ENCODE assay signal across 12 cellular contexts in genomic region chr1:36217667-36218066, GRCh38. TPM values are rescaled to one million over a fixed set of nuclear protein-coding genes. Genes with fewer than 3 reads are reported as not detected.
DNase-seq lines count a peak whose midpoint lies in the region; ATAC-seq and TF ChIP-seq lines count a peak whose summit lies in the region.
"Had no signal": no experiment of that assay in that cellular context is flagged by ENCODE, and none has a peak within 500 bp of the region (broad histone marks: within the 10 kb centered on the region; RNA-seq: fewer than 3 reads in every experiment).

No MANE protein-coding gene starts in this region.

- H3K4me3 Mint-ChIP-seq in T-helper 17 cell, result no peak overlapping the region
- no peak overlapping the region for H3K4me3 Mint-ChIP-seq in stimulated activated naive B cell treated with anti-CD40 and anti-IgM and Interleukin-4, amounts not matched to agents 10 μg/mL and 1 μg/mL and 100 μg/mL, for 72 hours
- H3K4me3 Mint-ChIP-seq: activated CD8-positive, alpha-beta T cell treated with anti-CD3 and anti-CD28 coated beads for 36 hours; effector memory CD8-positive, alpha-beta T cell; natural killer cell had no signal

- DNase-seq in epithelial cell of esophagus (ENCODE audit: low read depth), result peak; percentile 61
- peak; percentile 67 for DNase-seq in myocyte (ENCODE audit: low read depth)
- no peak for DNase-seq in T-helper 17 cell
- DNase-seq in mucosa of descending colon, result no peak
- no peak for DNase-seq in stimulated activated naive B cell treated with anti-CD40 and anti-IgM and Interleukin-4, amounts not matched to agents 10 μg/mL and 1 μg/mL and 100 μg/mL, for 72 hours
- DNase-seq: activated CD8-positive, alpha-beta T cell treated with anti-CD3 and anti-CD28 coated beads for 36 hours; effector memory CD8-positive, alpha-beta T cell; natural killer cell; NCI-H526 treated with DMSO at 0.1 percent for 48 hours had no signal

- H3K79me2 ChIP-seq in OCI-LY1 (ENCODE audit: insufficient read depth, low read length), result no peaks in the 10 kb centered on the region

- no peaks in the 10 kb centered on the region for H3F3A ChIP-seq in OCI-LY1 (ENCODE audit: insufficient read depth, low read length)

- no peak overlapping the region for H2AFZ ChIP-seq in OCI-LY1 (ENCODE audit: low read length)

- H3K27me3 ChIP-seq in OCI-LY1 (ENCODE audit: insufficient read depth, low read length), result no peaks in the 10 kb centered on the region

- no peak for ATAC-seq in T-helper 17 cell
- ATAC-seq in mucosa of descending colon, result no peak
- no peak for ATAC-seq in stimulated activated naive B cell treated with anti-CD40 and anti-IgM and Interleukin-4, amounts not matched to agents 10 μg/mL and 1 μg/mL and 100 μg/mL, for 72 hours (replicated peaks)
- ATAC-seq in GM18870 (IDR thresholded peaks at IDR 0.05; ENCODE audit: unreplicated experiment), result no peak
- ATAC-seq: activated CD8-positive, alpha-beta T cell treated with anti-CD3 and anti-CD28 coated beads for 36 hours; effector memory CD8-positive, alpha-beta T cell; natural killer cell had no signal

- H3K27ac ChIP-seq in C4-2B (no peak overlapping the region), OCI-LY1 (ENCODE audit: low read depth, low read length, poor library complexity, severe bottlenecking) (no peak overlapping the region)

- H3K4me3 ChIP-seq in OCI-LY1 (ENCODE audit: low read depth, low read length, poor library complexity, severe bottlenecking) (no peak overlapping the region), epithelial cell of esophagus (ENCODE audit: low read length) (no peak overlapping the region), mucosa of descending colon (no peak overlapping the region)

- no peaks in the 10 kb centered on the region for H3K9me2 ChIP-seq in OCI-LY1 (ENCODE audit: low read depth, low read length)

- H3K4me2 ChIP-seq in OCI-LY1 (ENCODE audit: low read length), result no peak overlapping the region

- H4K20me1 ChIP-seq in OCI-LY1 (ENCODE audit: insufficient read depth, low read length), result no peaks in the 10 kb centered on the region

- H3K4me1 ChIP-seq in OCI-LY1 (ENCODE audit: insufficient read depth, low read length, severe bottlenecking) (peaks cover 7% of the 10 kb centered on the region), mucosa of descending colon (ENCODE audit: low read depth) (peaks cover 3% of the 10 kb centered on the region)

- intact Hi-C loops in mucosa of descending colon (cut with DNase I, micrococcal nuclease), result no loop called here

- peaks cover 10% of the 10 kb centered on the region for H3K4me1 Mint-ChIP-seq in T-helper 17 cell
- peaks cover 4 to 5% of the 10 kb centered on the region in 2 donors for H3K4me1 Mint-ChIP-seq in stimulated activated naive B cell treated with anti-CD40 and anti-IgM and Interleukin-4, amounts not matched to agents 10 μg/mL and 1 μg/mL and 100 μg/mL, for 72 hours

- H3K36me3 ChIP-seq in OCI-LY1 (ENCODE audit: insufficient read depth, low read length), result no peaks in the 10 kb centered on the region
- no peaks in the 10 kb centered on the region for H3K36me3 ChIP-seq in mucosa of descending colon (ENCODE audit: low read depth)

- H3K9ac ChIP-seq in OCI-LY1 (ENCODE audit: low read length), result no peak overlapping the region

- TF ChIP-seq CTCF in C4-2B (conservative IDR thresholded peaks at IDR 0.05) (peak; percentile 47), OCI-LY1 (IDR thresholded peaks at IDR 0.05; ENCODE audit: low read length) (peak; percentile 29; the same call in 1 of the 2 replicates), epithelial cell of esophagus (IDR thresholded peaks at IDR 0.05; ENCODE audit: insufficient read depth, low read depth, low read length, missing control alignments) (peak; percentile 52), mucosa of descending colon (IDR thresholded peaks at IDR 0.05) (no peak)

- H3K27me3 Mint-ChIP-seq in T-helper 17 cell, result no peaks in the 10 kb centered on the region
- H3K27me3 Mint-ChIP-seq in stimulated activated naive B cell treated with anti-CD40 and anti-IgM and Interleukin-4, amounts not matched to agents 10 μg/mL and 1 μg/mL and 100 μg/mL, for 72 hours, result no peaks in the 10 kb centered on the region
- H3K27me3 Mint-ChIP-seq: activated CD8-positive, alpha-beta T cell treated with anti-CD3 and anti-CD28 coated beads for 36 hours; effector memory CD8-positive, alpha-beta T cell had no signal

- H3K9me3 Mint-ChIP-seq in stimulated activated naive B cell treated with anti-CD40 and anti-IgM and Interleukin-4, amounts not matched to agents 10 μg/mL and 1 μg/mL and 100 μg/mL, for 72 hours, result no peaks in the 10 kb centered on the region
- H3K9me3 Mint-ChIP-seq: activated CD8-positive, alpha-beta T cell treated with anti-CD3 and anti-CD28 coated beads for 36 hours; effector memory CD8-positive, alpha-beta T cell; natural killer cell had no signal

- no peaks in the 10 kb centered on the region for H3K9me3 ChIP-seq in OCI-LY1 (ENCODE audit: low read length)
- no peaks in the 10 kb centered on the region for H3K9me3 ChIP-seq in T-helper 17 cell (ENCODE audit: control insufficient read depth, low read length, poor library complexity, severe bottlenecking)
- no peaks in the 10 kb centered on the region for H3K9me3 ChIP-seq in mucosa of descending colon

- H3K36me3 Mint-ChIP-seq in T-helper 17 cell (ENCODE audit: low read depth), result no peaks in the 10 kb centered on the region
- H3K36me3 Mint-ChIP-seq in stimulated activated naive B cell treated with anti-CD40 and anti-IgM and Interleukin-4, amounts not matched to agents 10 μg/mL and 1 μg/mL and 100 μg/mL, for 72 hours, result no peaks in the 10 kb centered on the region
- H3K36me3 Mint-ChIP-seq: natural killer cell had no signal

- H3K27ac Mint-ChIP-seq in T-helper 17 cell, result no peak overlapping the region
- H3K27ac Mint-ChIP-seq in stimulated activated naive B cell treated with anti-CD40 and anti-IgM and Interleukin-4, amounts not matched to agents 10 μg/mL and 1 μg/mL and 100 μg/mL, for 72 hours, result no peak overlapping the region
- H3K27ac Mint-ChIP-seq: activated CD8-positive, alpha-beta T cell treated with anti-CD3 and anti-CD28 coated beads for 36 hours; natural killer cell had no signal

RNA-seq across cellular contexts. Expression of gene THRAP3, which starts 6.6 kb away (rescaled TPM):
- total RNA-seq in myocyte (74.7 and 85.8 TPM in 2 replicates), T-helper 17 cell (10 to 100 TPM; 74.5 to 76.3 TPM), mucosa of descending colon (100 to 1,000 TPM in 1 of 3 donors, 10 to 100 TPM in 2; 83.0 to 103 (median 85.1) TPM)
- 44.7 TPM for polyA plus RNA-seq in myocyte (2012)

Comparison
In these comparisons a context has a peak if more than half of its experiments do, and no peak if none do; other contexts are left out.
1. DNase-seq: peak in epithelial cell of esophagus (single experiment) and myocyte (single experiment); none in T-helper 17 cell (0 of 3), mucosa of descending colon (0 of 3) and stimulated activated naive B cell treated with anti-CD40 and anti-IgM and Interleukin-4, amounts not matched to agents 10 μg/mL and 1 μg/mL and 100 μg/mL, for 72 hours (single experiment).